Comparison of ENCODE assay signal across 26 cellular contexts in genomic region chr14:80776657-80777056, GRCh38.
"Had no signal": no experiment of that assay in that cellular context is flagged by ENCODE, and none has a peak within 500 bp of the region (broad histone marks: within the 10 kb centered on the region; RNA-seq: fewer than 3 reads in every experiment).

No MANE protein-coding gene starts in this region.

- ATAC-seq: activated T-cell treated with anti-CD3 and anti-CD28 coated beads, Interleukin-2, amount 50 U/mL, for 72 hours; body of pancreas; gastroesophageal sphincter; left ventricle myocardium superior; psoas muscle; stimulated activated naive B cell treated with anti-CD40 and anti-IgM and Interleukin-4, amounts not matched to agents 10 μg/mL and 1 μg/mL and 100 μg/mL, for 72 hours had no signal

- DNase-seq: activated CD4-positive, alpha-beta T cell treated with anti-CD3 and anti-CD28 coated beads for 4 hours; activated CD4-positive, alpha-beta T cell treated with anti-CD3 and anti-CD28 coated beads, Interleukin-2, amount 50 U/mL, for 4 hours; activated effector memory CD4-positive, alpha-beta T cell treated with Interleukin-2 at 50 U/mL for 16 hours; activated naive CD4-positive, alpha-beta T cell treated with Interleukin-2 at 50 U/mL for 16 hours; activated T-cell treated with anti-CD3 and anti-CD28 coated beads for 4 hours; activated T-cell treated with anti-CD3 and anti-CD28 coated beads, Interleukin-2, amount 50 U/mL, for 72 hours; aorta; body of pancreas; effector memory CD4-positive, alpha-beta T cell; islet precursor cell; left ventricle myocardium superior; mammary epithelial cell; naive B cell; nephron progenitor cell; ovary; psoas muscle; stimulated activated CD4-positive, alpha-beta T cell treated with anti-CD3 and anti-CD28 coated beads, Interleukin-2, amount 100 ng/mL, for 24 hours; stimulated activated naive B cell treated with anti-CD40 and anti-IgM and Interleukin-4, amounts not matched to agents 10 μg/mL and 1 μg/mL and 100 μg/mL, for 72 hours; stomach; thyroid gland; upper lobe of left lung had no signal

- H3K27me3 ChIP-seq: body of pancreas, gastroesophageal sphincter, hepatocyte, neutrophil, ovary, stomach, thyroid gland, upper lobe of left lung, vagina had no signal

- H3K4me3 ChIP-seq: body of pancreas, gastroesophageal sphincter, hepatocyte, ovary, psoas muscle, smooth muscle cell, stomach, thyroid gland, upper lobe of left lung, vagina had no signal

- H3K4me1 ChIP-seq: body of pancreas, gastroesophageal sphincter, psoas muscle, stomach, thyroid gland, upper lobe of left lung, vagina had no signal

- H3K9me3 ChIP-seq: body of pancreas, gastroesophageal sphincter, neutrophil, ovary, psoas muscle, thyroid gland, upper lobe of left lung, vagina had no signal

- H3K27ac ChIP-seq: body of pancreas, gastroesophageal sphincter, hepatocyte, neutrophil, ovary, psoas muscle, stomach, thyroid gland, upper lobe of left lung, vagina had no signal

- H3K36me3 ChIP-seq: gastroesophageal sphincter, ovary, thyroid gland, upper lobe of left lung, vagina had no signal
